Comparison of ENCODE assay signal across 8 cellular contexts in genomic region chr1:143498059-143498749, GRCh38.
A peak's percentile ranks its signal among the peaks of the same experiment; 100 is the strongest.
DNase-seq lines count a peak whose midpoint lies in the region; ATAC-seq and TF ChIP-seq lines count a peak whose summit lies in the region.
"Not testable (repeated sequence)": the region's sequence is repeated elsewhere in the genome, so short reads cannot be mapped to it uniquely, and the experiment has no call there.

No MANE protein-coding gene starts in this region.

- not testable (repeated sequence) for TF ChIP-seq RAD21 in neural cell (conservative IDR thresholded peaks at IDR 0.05)

- not testable (repeated sequence) for H3K79me2 ChIP-seq in neural cell (replicated peaks; ENCODE audit: insufficient read depth, low read length)

- not testable (repeated sequence) for H3K27me3 ChIP-seq in H7 (ENCODE audit: control insufficient read depth, insufficient read depth, low read length); SJCRH30; neural cell (ENCODE audit: insufficient read depth, low read depth, low read length); aorta (ENCODE audit: control insufficient read depth in 1 of 2, insufficient read depth in 2 of 2, low read length in 1 of 2)
- peaks cover 21% of the 10 kb centered on the region for H3K27me3 ChIP-seq in left ventricle myocardium inferior (ENCODE audit: low read depth)

- H3K36me3 ChIP-seq in H7 (replicated peaks; ENCODE audit: control insufficient read depth, insufficient read depth, low read length); SJCRH30; left ventricle myocardium inferior; neural cell (ENCODE audit: insufficient read depth, low read length); aorta (ENCODE audit: control insufficient read depth in 1 of 2, insufficient read depth in 2 of 2, low read length in 1 of 2): not testable (repeated sequence)

- not testable (repeated sequence) for TF ChIP-seq EP300 in neural cell (conservative IDR thresholded peaks at IDR 0.05; ENCODE audit: poor library complexity, severe bottlenecking)

- not testable (repeated sequence) for H3K27ac ChIP-seq in SJCRH30; left ventricle myocardium inferior (replicated peaks); neural cell (ENCODE audit: low read length); aorta (ENCODE audit: low read depth in 1 of 2, low read length in 2 of 2)

- H3K9ac ChIP-seq in neural cell (ENCODE audit: low read length), result not testable (repeated sequence)

- H3F3A ChIP-seq in neural cell (ENCODE audit: insufficient read depth, low read length, poor library complexity, severe bottlenecking), result not testable (repeated sequence)

- H3K9me3 ChIP-seq in SJCRH30 (replicated peaks); left ventricle myocardium inferior (replicated peaks); neural cell (ENCODE audit: low read length); aorta (ENCODE audit: control insufficient read depth, low read length): not testable (repeated sequence)

- not testable (repeated sequence) for H3K4me3 ChIP-seq in H7 (ENCODE audit: insufficient read depth, low read depth, low read length); neural cell (ENCODE audit: low read length); aorta (ENCODE audit: low read length in 2 of 2)
- H3K4me3 ChIP-seq in SJCRH30, result 0 out of 2 replicates have a peak overlapping the region, but pooled peaks have one; percentile 20
- peak overlapping the region; percentile 61 for H3K4me3 ChIP-seq in left ventricle myocardium inferior

- intact Hi-C loops in left ventricle myocardium inferior (cut with micrococcal nuclease); aorta (cut with DNase I): not testable (repeated sequence)

- H3K9me3 Mint-ChIP-seq in chondrocyte (ENCODE audit: low read depth), result peaks cover 13% of the 10 kb centered on the region

- H2AFZ ChIP-seq in neural cell (ENCODE audit: low read depth, low read length), result not testable (repeated sequence)

- not testable (repeated sequence) for H3K36me3 Mint-ChIP-seq in chondrocyte (ENCODE audit: low read depth)

- not testable (repeated sequence) for ATAC-seq in aorta (ENCODE audit: low FRiP score)

- not testable (repeated sequence) for H4K20me1 ChIP-seq in neural cell (ENCODE audit: insufficient read depth)

- TF ChIP-seq CTCF in chondrocyte (IDR thresholded peaks at IDR 0.05); left ventricle myocardium inferior (IDR thresholded peaks at IDR 0.05; ENCODE audit: borderline replicate concordance); neural cell (IDR thresholded peaks at IDR 0.05; ENCODE audit: poor library complexity, severe bottlenecking): not testable (repeated sequence)

- not testable (repeated sequence) for H3K9me2 ChIP-seq in neural cell (ENCODE audit: insufficient read depth, low read length)

- not testable (repeated sequence) for H3K4me3 Mint-ChIP-seq in chondrocyte (ENCODE audit: unreplicated experiment)

- not testable (repeated sequence) for H3K4me1 ChIP-seq in SJCRH30; left ventricle myocardium inferior; aorta (ENCODE audit: control insufficient read depth in 1 of 2, insufficient read depth in 2 of 2, low read length in 2 of 2)

- DNase-seq in H7 (peak; percentile 0), chondrocyte (ENCODE audit: low spot score) (peak; percentile 47), left ventricle myocardium inferior (peak; percentile 9), aorta (peak; percentile 12 to 71)
- DNase-seq in SJCRH30, result not testable (repeated sequence)
- DNase-seq in activated effector memory CD4-positive, alpha-beta T cell treated with anti-CD3 and anti-CD28 coated beads, Interleukin-2, amount 50 U/mL, for 16 hours, result peak; percentile 61
- DNase-seq in stimulated activated CD4-positive, alpha-beta T cell treated with anti-CD3 and anti-CD28 coated beads, Interleukin-12 subunit alpha, Interleukin-12 subunit beta, amount 100 ng/mL, for 4 hours, result peak; percentile 1

- H3K4me1 Mint-ChIP-seq in chondrocyte (ENCODE audit: low read depth), result not testable (repeated sequence)

- H3K27me3 Mint-ChIP-seq in chondrocyte (ENCODE audit: low read depth), result not testable (repeated sequence)

- 1 to 2% methylated on average over 48 to 85 of the region's 85 CpGs for WGBS in aorta, 2 donors

- H3K4me2 ChIP-seq in neural cell (ENCODE audit: low read length), result not testable (repeated sequence)

- H3K27ac Mint-ChIP-seq in chondrocyte (ENCODE audit: unreplicated experiment), result not testable (repeated sequence)

TF ChIP-seq in neural cell, 6 proteins besides CTCF, POLR2A, EP300 and RAD21:
- TF ChIP-seq EZH2 (IDR thresholded peaks at IDR 0.05; ENCODE audit: borderline replicate concordance, insufficient read depth, low read length, poor library complexity, severe bottlenecking), result peak; percentile 57
